Comparison of ENCODE assay signal across 9 cellular contexts in the genomic region with DNA sequence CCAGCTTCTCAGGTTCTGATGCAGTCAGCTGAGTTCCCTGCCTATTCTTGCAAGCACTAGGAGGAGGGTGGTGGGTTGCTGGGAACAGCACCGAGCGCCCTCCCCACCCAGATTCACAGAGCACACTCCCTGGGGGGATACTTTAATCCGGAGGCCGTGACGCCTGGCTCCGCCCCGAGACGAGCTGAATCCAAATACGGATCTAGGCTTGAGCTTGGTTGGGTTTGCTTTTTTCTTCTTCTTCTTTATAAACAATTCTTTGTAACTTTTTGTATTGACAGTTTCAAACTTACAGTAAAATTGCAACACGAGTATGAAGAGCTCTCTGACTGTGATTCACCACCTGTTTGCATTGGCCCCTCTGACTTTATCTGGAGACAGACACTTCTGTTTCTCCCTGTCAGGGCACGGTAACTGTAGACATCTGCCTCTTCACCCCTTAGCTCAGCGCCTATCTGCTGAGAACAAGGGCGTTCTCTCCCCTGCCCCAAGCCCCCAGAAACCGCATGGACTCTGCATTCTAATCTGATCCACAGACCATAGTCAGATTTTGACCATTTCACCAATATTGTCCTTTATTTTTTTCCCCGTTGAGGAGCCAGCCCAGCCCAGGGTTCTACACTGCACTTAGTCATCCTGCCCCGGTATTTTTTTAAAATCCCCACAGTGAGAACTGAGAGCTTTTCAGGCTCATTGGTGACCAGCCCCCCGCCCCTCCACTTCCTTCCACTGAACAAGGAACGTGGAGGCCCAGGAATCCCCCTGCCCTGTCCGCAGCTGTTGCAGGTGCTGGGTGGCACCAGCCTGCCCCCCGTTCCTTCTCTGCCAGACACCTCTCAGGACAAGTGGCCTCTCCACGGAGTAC. TPM values are rescaled to one million over a fixed set of nuclear protein-coding genes. Genes with fewer than 3 reads are reported as not detected.
DNase-seq lines count a peak whose midpoint lies in the region; ATAC-seq, FAIRE-seq and TF ChIP-seq lines count a peak whose summit lies in the region.
"Had no signal": no experiment of that assay in that cellular context is flagged by ENCODE, and none has a peak within 500 bp of the region (broad histone marks: within the 10 kb centered on the region; RNA-seq: fewer than 3 reads in every experiment).

No MANE protein-coding gene starts in this region.

- no peaks in the 10 kb centered on the region for H3K27me3 ChIP-seq in astrocyte (ENCODE audit: insufficient read depth, low read length)

- WGBS in mesodermal cell (ENCODE audit: insufficient coverage in 2 of 2), 2 experiments = 63 to 69% methylated on average over 10 to 14 of the region's 21 CpGs

- FAIRE-seq in D721Med (lab: Jason Lieb, UNC) (no peak), astrocyte (lab: Jason Lieb, UNC) (no peak)
- FAIRE-seq: endothelial cell of umbilical vein had no signal

- DNase-seq in D721Med (ENCODE audit: insufficient read length, low spot score) (peak; percentile 88), NCI-H82 treated with DMSO at 0.1 percent for 48 hours (lab: John Stamatoyannopoulos, UW; ENCODE audit: unreplicated experiment) (peak; percentile 64), astrocyte (ENCODE audit: low read depth) (no peak), NCI-H446 (lab: John Stamatoyannopoulos, UW) (no peak), NCI-H2227 (lab: John Stamatoyannopoulos, UW; ENCODE audit: unreplicated experiment) (no peak)

- peak overlapping the region; percentile 27 for H3K9ac ChIP-seq in astrocyte (ENCODE audit: low read length)

- H3K4me1 ChIP-seq in astrocyte (ENCODE audit: insufficient read depth, low read length) (peaks cover 35% of the 10 kb centered on the region), mesodermal cell (ENCODE audit: control insufficient read depth, insufficient read depth, low read length, poor library complexity, severe bottlenecking) (peaks cover 17% of the 10 kb centered on the region)

- peak overlapping the region; percentile 92 for H3K27ac Mint-ChIP-seq in astrocyte (ENCODE audit: unreplicated experiment)

- H3K79me2 ChIP-seq in astrocyte (ENCODE audit: insufficient read depth, low read length) = no peaks in the 10 kb centered on the region

- no peaks in the 10 kb centered on the region for H3K9me3 Mint-ChIP-seq in astrocyte (ENCODE audit: unreplicated experiment)

- no peaks in the 10 kb centered on the region for H3K27me3 Mint-ChIP-seq in astrocyte (ENCODE audit: low read depth, unreplicated experiment)

- no peak for TF ChIP-seq CTCF in D721Med (IDR thresholded peaks at IDR 0.05; ENCODE audit: insufficient read depth, missing control alignments)
- no peak for TF ChIP-seq CTCF in astrocyte (IDR thresholded peaks at IDR 0.05; ENCODE audit: insufficient read depth, low read depth, low read length)

- H3K36me3 ChIP-seq in astrocyte (ENCODE audit: insufficient read depth, low read length) (peaks cover 4% of the 10 kb centered on the region), mesodermal cell (ENCODE audit: control insufficient read depth, insufficient read depth, low read length) (peaks cover 20% of the 10 kb centered on the region)

- H3K4me3 ChIP-seq in astrocyte (ENCODE audit: insufficient read depth, low read depth, low read length) = no peak overlapping the region
- H3K4me3 ChIP-seq in mesodermal cell (ENCODE audit: extremely low read depth, insufficient read depth, low read length, poor library complexity, severe bottlenecking) = no peak overlapping the region

- H3K9me3 ChIP-seq in astrocyte (ENCODE audit: insufficient read depth, low read depth, low read length) (no peaks in the 10 kb centered on the region), mesodermal cell (ENCODE audit: control insufficient read depth, low read length) (no peaks in the 10 kb centered on the region)

- H3K27ac ChIP-seq in astrocyte (ENCODE audit: low read depth, low read length) (peak overlapping the region; percentile 42), mesodermal cell (ENCODE audit: low read depth, low read length, severe bottlenecking) (peak overlapping the region; percentile 47)

- H3K4me3 Mint-ChIP-seq in astrocyte (ENCODE audit: unreplicated experiment) = peak overlapping the region; percentile 57

- peaks cover 31% of the 10 kb centered on the region for H3K4me1 Mint-ChIP-seq in astrocyte (ENCODE audit: low read depth, unreplicated experiment)

- peak overlapping the region; percentile 60 for H3K4me2 ChIP-seq in astrocyte (ENCODE audit: low read length)

- peaks cover 6% of the 10 kb centered on the region for H3K36me3 Mint-ChIP-seq in astrocyte (ENCODE audit: low read depth, unreplicated experiment)

- peak; percentile 44 for ATAC-seq in GM21576 (IDR thresholded peaks at IDR 0.05; ENCODE audit: unreplicated experiment)
- ATAC-seq in SK-N-SH treated with all-trans-retinoic acid at 6 μM for 48 hours = no peak

- H4K20me1 ChIP-seq in astrocyte (ENCODE audit: insufficient read depth, low read length) = peaks cover 6% of the 10 kb centered on the region

- H2AFZ ChIP-seq in astrocyte (ENCODE audit: low read depth, low read length) = no peak overlapping the region

TF ChIP-seq in SK-N-SH treated with all-trans-retinoic acid at 6 μM for 48 hours, 23 proteins besides CTCF, POLR2A, EP300 and RAD21:
- TF ChIP-seq BACH2 (CRISPR knock-in tag; IDR thresholded peaks at IDR 0.05; ENCODE audit: borderline replicate concordance) (no peak), ZFP3 (CRISPR knock-in tag; IDR thresholded peaks at IDR 0.05) (no peak), OSR1 (CRISPR knock-in tag; IDR thresholded peaks at IDR 0.05) (no peak), ZNF565 (CRISPR knock-in tag; conservative IDR thresholded peaks at IDR 0.05; ENCODE audit: low read depth) (no peak), TOX (CRISPR knock-in tag; IDR thresholded peaks at IDR 0.05; ENCODE audit: borderline replicate concordance) (no peak), CSDC2 (CRISPR knock-in tag; IDR thresholded peaks at IDR 0.05) (no peak), ZNF70 (CRISPR knock-in tag; IDR thresholded peaks at IDR 0.05) (no peak), ARNTL (CRISPR knock-in tag; IDR thresholded peaks at IDR 0.05; ENCODE audit: borderline replicate concordance, low read depth) (no peak), SNAI2 (CRISPR knock-in tag; IDR thresholded peaks at IDR 0.05) (no peak), ESRRG (CRISPR knock-in tag; IDR thresholded peaks at IDR 0.05) (no peak), ZFP30 (CRISPR knock-in tag; IDR thresholded peaks at IDR 0.05) (no peak), RARB (CRISPR knock-in tag; IDR thresholded peaks at IDR 0.05) (no peak)
- TF ChIP-seq, protein P1, sequence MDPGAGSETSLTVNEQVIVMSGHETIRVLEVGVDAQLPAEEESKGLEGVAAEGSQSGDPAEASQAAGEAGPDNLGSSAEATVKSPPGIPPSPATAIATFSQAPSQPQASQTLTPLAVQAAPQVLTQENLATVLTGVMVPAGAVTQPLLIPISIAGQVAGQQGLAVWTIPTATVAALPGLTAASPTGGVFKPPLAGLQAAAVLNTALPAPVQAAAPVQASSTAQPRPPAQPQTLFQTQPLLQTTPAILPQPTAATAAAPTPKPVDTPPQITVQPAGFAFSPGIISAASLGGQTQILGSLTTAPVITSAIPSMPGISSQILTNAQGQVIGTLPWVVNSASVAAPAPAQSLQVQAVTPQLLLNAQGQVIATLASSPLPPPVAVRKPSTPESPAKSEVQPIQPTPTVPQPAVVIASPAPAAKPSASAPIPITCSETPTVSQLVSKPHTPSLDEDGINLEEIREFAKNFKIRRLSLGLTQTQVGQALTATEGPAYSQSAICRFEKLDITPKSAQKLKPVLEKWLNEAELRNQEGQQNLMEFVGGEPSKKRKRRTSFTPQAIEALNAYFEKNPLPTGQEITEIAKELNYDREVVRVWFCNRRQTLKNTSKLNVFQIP (CRISPR knock-in tag; IDR thresholded peaks at IDR 0.05; ENCODE audit: borderline replicate concordance, low read depth) = no peak
TF ChIP-seq in SK-N-SH treated with all-trans-retinoic acid at 6 μM for 48 hours: peak in this region for 0.

RNA-seq across cellular contexts. Expression of gene RHOF, which starts 11.5 kb away (rescaled TPM):
- total RNA-seq in astrocyte = 28.0 and 31.9 TPM in 2 replicates
- 21.6 TPM for polyA plus RNA-seq in mesodermal cell (2013, experiment 1 of 2)
- 20.1 TPM for polyA plus RNA-seq in mesodermal cell (2013, experiment 2 of 2)

RNA-seq across cellular contexts. Expression of gene SETD1B, which starts 21.8 kb away (rescaled TPM):
- total RNA-seq in astrocyte = 20.9 and 24.0 TPM in 2 replicates
- polyA plus RNA-seq in mesodermal cell (2013, experiment 1 of 2) = 7.9 TPM
- polyA plus RNA-seq in mesodermal cell (2013, experiment 2 of 2) = 7.2 TPM

Comparison
In these comparisons a context has a peak if more than half of its experiments do, and no peak if none do; other contexts are left out.
1. DNase-seq: peak in D721Med (single experiment) and NCI-H82 treated with DMSO at 0.1 percent for 48 hours (single experiment); none in astrocyte (single experiment), NCI-H446 (0 of 2) and NCI-H2227 (single experiment).